Comparison of ENCODE assay signal across 28 cellular contexts in the genomic region with DNA sequence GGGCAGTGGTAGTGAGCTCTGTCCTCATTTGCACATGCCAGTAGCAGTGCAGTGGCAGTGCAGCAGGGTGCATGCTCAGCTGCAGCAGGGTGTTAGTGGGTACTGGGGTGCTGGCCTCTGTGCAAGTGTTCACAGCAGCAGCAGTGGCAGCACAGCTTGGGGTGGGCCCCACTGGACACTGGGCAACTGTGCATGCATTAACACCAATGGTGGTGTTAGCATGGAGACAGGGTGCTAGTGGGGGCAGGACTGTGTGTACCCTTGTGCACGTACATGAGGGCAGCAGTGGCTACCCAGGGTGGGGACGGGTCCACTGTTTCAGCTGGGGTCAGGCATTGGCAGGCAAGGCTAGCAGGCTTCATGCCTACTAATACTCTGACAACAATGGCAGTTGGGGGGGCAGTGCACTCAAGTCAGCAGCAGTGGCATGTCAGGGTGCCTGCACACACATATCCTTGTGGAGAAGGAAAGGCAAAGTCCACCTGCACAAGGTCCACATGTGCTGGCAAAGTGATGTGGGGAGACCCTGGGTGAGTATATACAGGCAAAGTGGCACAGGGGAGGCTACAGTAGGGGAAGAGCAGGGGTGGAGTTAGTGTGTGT.
"Had no signal": no experiment of that assay in that cellular context is flagged by ENCODE, and none has a peak within 500 bp of the region (broad histone marks: within the 10 kb centered on the region; RNA-seq: fewer than 3 reads in every experiment).

No MANE protein-coding gene starts in this region.

- FAIRE-seq: colon, islet of Langerhans, pancreas, small intestine had no signal

- H3K27ac ChIP-seq: dorsolateral prefrontal cortex, epithelial cell of prostate, esophagus muscularis mucosa, foreskin keratinocyte, gastroesophageal sphincter, heart right ventricle, left ventricle myocardium inferior, lower lobe of right lung, neutrophil, pancreas, right lobe of liver, stomach, thyroid gland had no signal

- ATAC-seq: foreskin keratinocyte, gastroesophageal sphincter, heart right ventricle, left colon, mucosa of descending colon, pancreas had no signal

- DNase-seq: central memory CD4-positive, alpha-beta T cell; dorsolateral prefrontal cortex; effector CD4-positive, alpha-beta T cell; foreskin keratinocyte; glutamatergic neuron; heart right ventricle; hippocampal formation; kidney glomerular epithelial cell; left colon; left ventricle myocardium inferior; lower lobe of right lung; mucosa of descending colon; naive B cell; nephron progenitor cell; pancreas; right lobe of liver; small intestine; stimulated activated CD4-positive, alpha-beta T cell treated with anti-CD3 and anti-CD28 coated beads, Interleukin-15, amount 100 ng/mL, for 24 hours; stimulated activated CD4-positive, alpha-beta T cell treated with anti-CD3 and anti-CD28 coated beads, Interleukin-2, amount 100 ng/mL, for 48 hours; stimulated activated naive CD4-positive, alpha-beta T cell treated with Interleukin-2 at 50 U/mL for 16 hours; stomach; thyroid gland had no signal

- H3K4me1 ChIP-seq: foreskin keratinocyte, gastroesophageal sphincter, heart right ventricle, left ventricle myocardium inferior, lower lobe of right lung, right lobe of liver, stomach, thyroid gland had no signal

- H3K27me3 ChIP-seq: pancreas, right lobe of liver, thyroid gland had no signal

- H3K36me3 ChIP-seq: esophagus muscularis mucosa, gastroesophageal sphincter, heart right ventricle, left ventricle myocardium inferior, lower lobe of right lung, neutrophil, pancreas, right lobe of liver, stomach, thyroid gland had no signal

- H3K9me3 ChIP-seq: esophagus muscularis mucosa, gastroesophageal sphincter, left ventricle myocardium inferior, lower lobe of right lung, mucosa of descending colon, neutrophil, pancreas, right lobe of liver, stomach, thyroid gland had no signal

- H3K4me3 ChIP-seq: dorsolateral prefrontal cortex, esophagus muscularis mucosa, gastroesophageal sphincter, heart right ventricle, left ventricle myocardium inferior, lower lobe of right lung, mucosa of descending colon, pancreas, right lobe of liver, stomach, thyroid gland had no signal
